Comparison of ENCODE assay signal across 2 cellular contexts in the genomic region with DNA sequence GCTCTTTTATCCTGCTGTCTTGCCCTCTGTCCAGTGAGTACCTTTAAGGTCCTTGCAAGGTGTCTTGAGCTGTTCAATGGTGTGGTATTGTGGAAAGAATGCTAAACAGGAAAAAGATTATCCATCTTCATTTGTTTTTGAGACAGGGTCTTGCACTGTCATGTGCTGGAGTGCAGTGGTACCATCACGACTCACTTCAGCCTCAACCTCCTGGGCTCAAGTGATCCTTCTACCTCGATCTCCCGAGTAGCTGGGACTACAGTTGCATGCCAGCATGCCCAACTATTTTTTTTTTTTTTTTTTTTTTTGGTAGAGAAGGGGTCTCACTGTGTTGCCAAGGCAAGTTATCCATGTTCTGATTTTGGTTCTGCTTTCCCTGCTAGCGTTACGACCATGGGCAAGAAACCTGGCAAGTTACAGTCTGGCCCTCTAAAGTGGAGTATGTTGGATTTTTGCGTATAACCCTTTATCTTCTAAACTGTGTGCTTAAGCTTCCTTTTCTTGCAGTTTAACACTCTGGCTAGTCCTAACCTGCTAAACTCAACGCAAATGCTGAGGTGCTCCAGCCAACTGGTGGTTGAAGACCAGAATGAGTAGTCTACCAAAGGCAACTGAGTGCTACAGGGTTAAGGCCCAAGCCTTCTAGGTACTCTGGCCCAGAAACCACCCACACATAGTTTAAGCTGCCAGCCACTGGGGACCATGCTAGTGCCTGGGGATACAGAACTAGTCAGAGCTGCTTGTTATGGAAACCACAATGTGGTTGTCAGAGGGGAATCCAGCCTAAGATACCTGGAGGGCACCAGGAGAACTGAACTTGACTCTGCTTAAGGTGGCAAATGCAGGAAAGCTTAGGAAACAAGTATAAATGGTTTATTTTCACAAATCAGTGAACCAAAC.
TF ChIP-seq lines count a peak whose summit lies in the region.

No MANE protein-coding gene starts in this region.

TF ChIP-seq in HepG2, 621 proteins besides CTCF, POLR2A, EP300 and RAD21:
- TF ChIP-seq, protein P1, sequence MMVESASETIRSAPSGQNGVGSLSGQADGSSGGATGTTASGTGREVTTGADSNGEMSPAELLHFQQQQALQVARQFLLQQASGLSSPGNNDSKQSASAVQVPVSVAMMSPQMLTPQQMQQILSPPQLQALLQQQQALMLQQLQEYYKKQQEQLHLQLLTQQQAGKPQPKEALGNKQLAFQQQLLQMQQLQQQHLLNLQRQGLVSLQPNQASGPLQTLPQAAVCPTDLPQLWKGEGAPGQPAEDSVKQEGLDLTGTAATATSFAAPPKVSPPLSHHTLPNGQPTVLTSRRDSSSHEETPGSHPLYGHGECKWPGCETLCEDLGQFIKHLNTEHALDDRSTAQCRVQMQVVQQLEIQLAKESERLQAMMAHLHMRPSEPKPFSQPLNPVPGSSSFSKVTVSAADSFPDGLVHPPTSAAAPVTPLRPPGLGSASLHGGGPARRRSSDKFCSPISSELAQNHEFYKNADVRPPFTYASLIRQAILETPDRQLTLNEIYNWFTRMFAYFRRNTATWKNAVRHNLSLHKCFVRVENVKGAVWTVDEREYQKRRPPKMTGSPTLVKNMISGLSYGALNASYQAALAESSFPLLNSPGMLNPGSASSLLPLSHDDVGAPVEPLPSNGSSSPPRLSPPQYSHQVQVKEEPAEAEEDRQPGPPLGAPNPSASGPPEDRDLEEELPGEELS (CRISPR knock-in tag; IDR thresholded peaks at IDR 0.05): no peak
- TF ChIP-seq CBFB (CRISPR knock-in tag; IDR thresholded peaks at IDR 0.05) (no peak), NFATC3 (CRISPR knock-in tag; IDR thresholded peaks at IDR 0.05) (no peak), SALL2 (CRISPR knock-in tag; IDR thresholded peaks at IDR 0.05) (no peak), ZNF230 (CRISPR knock-in tag; IDR thresholded peaks at IDR 0.05) (no peak), ZNF180 (CRISPR knock-in tag; IDR thresholded peaks at IDR 0.05; ENCODE audit: borderline replicate concordance, low read depth) (no peak), MXD3 (CRISPR knock-in tag; IDR thresholded peaks at IDR 0.05) (no peak), KDM1A (CRISPR knock-in tag; IDR thresholded peaks at IDR 0.05) (no peak), ISL2 (CRISPR knock-in tag; IDR thresholded peaks at IDR 0.05) (no peak), POLR2AphosphoS5 (IDR thresholded peaks at IDR 0.05; ENCODE audit: low read depth, low read length) (0 out of 2 replicates have a peak, but pooled peaks have one; percentile 21), TRAFD1 (CRISPR knock-in tag; IDR thresholded peaks at IDR 0.05; ENCODE audit: borderline replicate concordance) (no peak), ZNF672 (CRISPR knock-in tag; IDR thresholded peaks at IDR 0.05) (no peak), RBM22 (optimal IDR thresholded peaks at IDR 0.05; ENCODE audit: low read length) (peak; percentile 7), FLYWCH1 (CRISPR knock-in tag; IDR thresholded peaks at IDR 0.05) (no peak)

TF ChIP-seq in HEK293T, 16 proteins besides CTCF, POLR2A, EP300 and RAD21:
- TF ChIP-seq ARNT (IDR thresholded peaks at IDR 0.05): no peak
- TF ChIP-seq L3MBTL2 (conservative IDR thresholded peaks at IDR 0.05): no peak
- TF ChIP-seq ZNF384 (IDR thresholded peaks at IDR 0.05): no peak
- TF ChIP-seq FOXM1 (IDR thresholded peaks at IDR 0.05; ENCODE audit: borderline replicate concordance): no peak
- TF ChIP-seq FOXA1 (IDR thresholded peaks at IDR 0.05): no peak
- TF ChIP-seq SP1 (IDR thresholded peaks at IDR 0.05): no peak
- no peak for TF ChIP-seq SUZ12 (IDR thresholded peaks at IDR 0.05)
- no peak for TF ChIP-seq HDGF (IDR thresholded peaks at IDR 0.05; ENCODE audit: borderline replicate concordance)
- no peak for TF ChIP-seq CTBP1 (IDR thresholded peaks at IDR 0.05; ENCODE audit: borderline replicate concordance)
- no peak for TF ChIP-seq LEF1 (IDR thresholded peaks at IDR 0.05; ENCODE audit: borderline replicate concordance)
- no peak for TF ChIP-seq PKNOX1 (IDR thresholded peaks at IDR 0.05)
- TF ChIP-seq BHLHE40 (IDR thresholded peaks at IDR 0.05; ENCODE audit: borderline replicate concordance): no peak
- no peak for TF ChIP-seq TARDBP (IDR thresholded peaks at IDR 0.05)
- TF ChIP-seq FOXK2 (IDR thresholded peaks at IDR 0.05): no peak
- no peak for TF ChIP-seq NFRKB (IDR thresholded peaks at IDR 0.05)
- no peak for TF ChIP-seq ELF4 (IDR thresholded peaks at IDR 0.05)
